In the genomic region with DNA sequence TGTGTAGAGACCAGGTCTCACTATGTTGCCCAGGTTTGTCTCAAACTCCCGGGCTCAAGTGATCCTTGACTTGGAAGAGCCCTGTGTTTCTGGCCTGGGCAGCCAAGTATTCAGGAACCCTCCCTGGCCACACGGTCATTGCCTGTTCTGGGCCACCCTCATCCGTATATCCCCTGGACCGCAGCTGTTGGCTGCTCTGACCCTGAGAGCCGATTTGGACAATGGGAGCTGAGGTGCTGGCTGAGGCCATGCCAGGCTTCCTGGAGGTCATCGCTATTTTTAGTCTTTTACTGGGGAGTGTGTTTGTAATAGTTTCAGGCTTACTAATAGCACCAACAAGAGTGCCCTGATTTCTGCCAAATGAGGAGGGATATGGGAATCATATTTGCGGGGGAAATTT, we compare ENCODE assay signal across 8 cellular contexts.
DNase-seq lines count a peak whose midpoint lies in the region; ATAC-seq and TF ChIP-seq lines count a peak whose summit lies in the region.

No MANE protein-coding gene starts in this region.

- ATAC-seq in left cardiac atrium, result peak; percentile 17 to 62

- H3K9me3 Mint-ChIP-seq in H9, result no peaks in the 10 kb centered on the region; a peak in 1 of 5 replicates
- no peaks in the 10 kb centered on the region for H3K9me3 Mint-ChIP-seq in activated T-helper 1 cell treated with anti-CD3 and anti-CD28 coated beads, Interleukin-12 subunit alpha, Interleukin-12 subunit beta, Interleukin-2, Interleukin-4 antibody, amounts not matched to agents 30 ng/mL and 10 ng/mL and 1 ng/mL, durations not matched to agents 14 hours and 24 hours and 36 hours

- no peak overlapping the region for H2BK12ac ChIP-seq in H9 (ENCODE audit: insufficient read length, low read depth, low read length)

- H3K4me3 Mint-ChIP-seq in H9, result peak overlapping the region; percentile 23 to 56
- peak overlapping the region; percentile 5 for H3K4me3 Mint-ChIP-seq in activated T-helper 1 cell treated with anti-CD3 and anti-CD28 coated beads, Interleukin-12 subunit alpha, Interleukin-12 subunit beta, Interleukin-2, Interleukin-4 antibody, amounts not matched to agents 30 ng/mL and 10 ng/mL and 1 ng/mL, durations not matched to agents 14 hours and 24 hours and 36 hours

- H3K14ac ChIP-seq in H9 (ENCODE audit: insufficient read depth, low read length), result no peak overlapping the region

- H4K5ac ChIP-seq in H9 (ENCODE audit: insufficient read length, low read depth, low read length), result no peak overlapping the region

- no peaks in the 10 kb centered on the region for H3K23me2 ChIP-seq in H9 (ENCODE audit: insufficient read length, low read depth, low read length, poor library complexity, severe bottlenecking)

- H3K4me1 ChIP-seq in H9 (ENCODE audit: insufficient read depth, low read length), result no peaks in the 10 kb centered on the region

- H3K27ac Mint-ChIP-seq in H9, result no peak overlapping the region
- H3K27ac Mint-ChIP-seq in activated T-helper 1 cell treated with anti-CD3 and anti-CD28 coated beads, Interleukin-12 subunit alpha, Interleukin-12 subunit beta, Interleukin-2, Interleukin-4 antibody, amounts not matched to agents 30 ng/mL and 10 ng/mL and 1 ng/mL, durations not matched to agents 14 hours and 24 hours and 36 hours, result no peak overlapping the region

- H4K91ac ChIP-seq in H9 (ENCODE audit: insufficient read length, low read depth, low read length), result no peak overlapping the region

- no peak overlapping the region for H3K9ac ChIP-seq in H9 (ENCODE audit: extremely low read depth, insufficient read length, low read length)

- H4K8ac ChIP-seq in H9 (replicated peaks; ENCODE audit: insufficient read length, low read depth, low read length), result no peak overlapping the region

- no peak overlapping the region for H3T11ph ChIP-seq in H9 (ENCODE audit: low read length)

- no peaks in the 10 kb centered on the region for H3K79me2 ChIP-seq in H9 (ENCODE audit: insufficient read depth, low read length)

- H3K4me3 ChIP-seq in skeletal muscle cell (ENCODE audit: low read depth, low read length), result peak overlapping the region; percentile 13

- no peak for TF ChIP-seq CTCF in H9 (conservative IDR thresholded peaks at IDR 0.05)

- H3K18ac ChIP-seq in H9 (ENCODE audit: insufficient read length, low read depth, low read length), result no peak overlapping the region

- H3K4ac ChIP-seq in H9 (ENCODE audit: low read depth, low read length), result no peak overlapping the region

- H2AFZ ChIP-seq in H9 (ENCODE audit: low read length), result no peak overlapping the region

- H2BK15ac ChIP-seq in H9 (ENCODE audit: low read depth, low read length), result no peak overlapping the region

- no peak overlapping the region for H3K23ac ChIP-seq in H9 (ENCODE audit: insufficient read length, low read depth, low read length)

- no peak overlapping the region for H2BK5ac ChIP-seq in H9 (ENCODE audit: insufficient read length, low read length)

- no peak overlapping the region for H2AK5ac ChIP-seq in H9 (ENCODE audit: insufficient read length, low read length)

- H3K27me3 Mint-ChIP-seq in H9 (ENCODE audit: low read depth), result peaks cover 15% of the 10 kb centered on the region
- H3K27me3 Mint-ChIP-seq in activated T-helper 1 cell treated with anti-CD3 and anti-CD28 coated beads, Interleukin-12 subunit alpha, Interleukin-12 subunit beta, Interleukin-2, Interleukin-4 antibody, amounts not matched to agents 30 ng/mL and 10 ng/mL and 1 ng/mL, durations not matched to agents 14 hours and 24 hours and 36 hours (ENCODE audit: insufficient read depth), result peaks cover 3% of the 10 kb centered on the region

- intact Hi-C loops in activated T-helper 1 cell treated with anti-CD3 and anti-CD28 coated beads, Interleukin-12 subunit alpha, Interleukin-12 subunit beta, Interleukin-2, Interleukin-4 antibody, amounts not matched to agents 30 ng/mL and 10 ng/mL and 1 ng/mL, durations not matched to agents 14 hours and 24 hours and 36 hours (cut with micrococcal nuclease), result no loop called here
- intact Hi-C loops in left cardiac atrium (cut with DNase I), result loop anchor here in 1 of 2 donors (5.0 to 10.0 kb wide), 2 partner anchors 62 to 124 kb away; a partner anchor contains a TSS

- no CpG with 5 or more reads among the region's 7 CpGs for WGBS in H9 (ENCODE audit: extremely low coverage, insufficient read length, low lambda C conversion rate)

- no peaks in the 10 kb centered on the region for H4K20me1 ChIP-seq in H9 (ENCODE audit: control insufficient read depth, insufficient read depth, insufficient read length)

- peaks cover 4% of the 10 kb centered on the region in 2 experiments for H3K4me1 Mint-ChIP-seq in H9
- H3K4me1 Mint-ChIP-seq in activated T-helper 1 cell treated with anti-CD3 and anti-CD28 coated beads, Interleukin-12 subunit alpha, Interleukin-12 subunit beta, Interleukin-2, Interleukin-4 antibody, amounts not matched to agents 30 ng/mL and 10 ng/mL and 1 ng/mL, durations not matched to agents 14 hours and 24 hours and 36 hours (ENCODE audit: low read depth), result no peaks in the 10 kb centered on the region

- no peak overlapping the region for H3K56ac ChIP-seq in H9 (ENCODE audit: insufficient read length, low read depth, low read length)

- no peaks in the 10 kb centered on the region for H3K36me3 Mint-ChIP-seq in H9 (ENCODE audit: insufficient read depth in 1 of 3, low read depth in 3 of 3)
- no peaks in the 10 kb centered on the region for H3K36me3 Mint-ChIP-seq in activated T-helper 1 cell treated with anti-CD3 and anti-CD28 coated beads, Interleukin-12 subunit alpha, Interleukin-12 subunit beta, Interleukin-2, Interleukin-4 antibody, amounts not matched to agents 30 ng/mL and 10 ng/mL and 1 ng/mL, durations not matched to agents 14 hours and 24 hours and 36 hours (ENCODE audit: low read depth)

- H3K27me3 ChIP-seq in H9 (ENCODE audit: insufficient read depth, low read length), result no peaks in the 10 kb centered on the region

- H3K4me2 ChIP-seq in H9 (ENCODE audit: insufficient read depth, insufficient read length, low read length), result no peak overlapping the region

- H3K9me3 ChIP-seq in H9 (ENCODE audit: control insufficient read depth, low read depth, low read length), result no peaks in the 10 kb centered on the region

- no peak overlapping the region for H2BK20ac ChIP-seq in H9 (ENCODE audit: low read depth, low read length, poor library complexity, severe bottlenecking)

- H2BK120ac ChIP-seq in H9 (ENCODE audit: low read depth, low read length, poor library complexity, severe bottlenecking), result no peak overlapping the region

- DNase-seq in H9 (no peak), left cardiac atrium (no peak), skeletal muscle cell (ENCODE audit: low read depth) (no peak), NCI-H2107 (lab: John Stamatoyannopoulos, UW) (no peak), NCI-H748 (lab: John Stamatoyannopoulos, UW; ENCODE audit: unreplicated experiment) (no peak), occipital lobe (lab: John Stamatoyannopoulos, UW) (no peak), HuH-7 (ENCODE audit: low spot score) (no peak)
- DNase-seq in activated T-helper 1 cell treated with anti-CD3 and anti-CD28 coated beads, Interleukin-12 subunit alpha, Interleukin-12 subunit beta, Interleukin-2, Interleukin-4 antibody, amounts not matched to agents 30 ng/mL and 10 ng/mL and 1 ng/mL, durations not matched to agents 14 hours and 24 hours and 36 hours (ENCODE audit: low spot score), result no peak

- H3K79me1 ChIP-seq in H9 (ENCODE audit: insufficient read depth, low read depth, low read length, poor library complexity, severe bottlenecking), result no peaks in the 10 kb centered on the region

- no peak overlapping the region for H3K27ac ChIP-seq in H9 (ENCODE audit: insufficient read length, low read depth, low read length)
